Comparison of ENCODE assay signal across 17 cellular contexts in genomic region chr12:63521706-63522105, GRCh38.
DNase-seq lines count a peak whose midpoint lies in the region; ATAC-seq lines count a peak whose summit lies in the region.
"Had no signal": no experiment of that assay in that cellular context is flagged by ENCODE, and none has a peak within 500 bp of the region (broad histone marks: within the 10 kb centered on the region; RNA-seq: fewer than 3 reads in every experiment).

No MANE protein-coding gene starts in this region.

- ATAC-seq in GM21515 (IDR thresholded peaks at IDR 0.05; ENCODE audit: unreplicated experiment), result no peak
- ATAC-seq: CD8-positive, alpha-beta T cell; HCT116; HepG2 had no signal

- DNase-seq in NCI-H1417 (lab: John Stamatoyannopoulos, UW), result peak in 2 of 3 experiments; percentile 17 to 67
- DNase-seq in NCI-H1417 treated with DMSO at 0.1 percent for 48 hours (lab: John Stamatoyannopoulos, UW), result no peak
- DNase-seq in COR-L47 (lab: John Stamatoyannopoulos, UW), result peak; percentile 48
- peak; percentile 15 for DNase-seq in NCI-H146 treated with DMSO at 0.1 percent for 48 hours (lab: John Stamatoyannopoulos, UW; ENCODE audit: unreplicated experiment)
- peak; percentile 1 for DNase-seq in renal cortical epithelial cell (ENCODE audit: low read depth)
- DNase-seq in NCI-H187 (lab: John Stamatoyannopoulos, UW), result no peak
- DNase-seq in RKO (ENCODE audit: low spot score), result no peak
- DNase-seq: 8988T; CD8-positive, alpha-beta T cell; DMS79; GF-D8; GOT3; H7; HFFc6 had no signal

Comparison
In these comparisons a context has a peak if more than half of its experiments do, and no peak if none do; other contexts are left out.
1. DNase-seq: peak in NCI-H1417 (2 of 3), COR-L47 (single experiment), NCI-H146 treated with DMSO at 0.1 percent for 48 hours (single experiment) and renal cortical epithelial cell (single experiment); none in NCI-H1417 treated with DMSO at 0.1 percent for 48 hours (single experiment), NCI-H187 (0 of 2) and RKO (single experiment).